1 cellular context compared by ENCODE assay signal in genomic region chr10:19843487-19843886, GRCh38.
TF ChIP-seq lines count a peak whose summit lies in the region.

No MANE protein-coding gene starts in this region.

TF ChIP-seq in IMR-90, 13 proteins besides CTCF, POLR2A, EP300 and RAD21:
- TF ChIP-seq MAZ (IDR thresholded peaks at IDR 0.05; ENCODE audit: borderline replicate concordance, low read depth, low read length) (no peak), CEBPB (IDR thresholded peaks at IDR 0.05; ENCODE audit: low read depth, low read length) (no peak), ELK1 (IDR thresholded peaks at IDR 0.05; ENCODE audit: borderline replicate concordance, low read depth, low read length) (no peak), NFE2L2 (IDR thresholded peaks at IDR 0.05; ENCODE audit: low read depth, low read length) (no peak), RCOR1 (IDR thresholded peaks at IDR 0.05; ENCODE audit: insufficient replicate concordance, low read length) (no peak), SMC3 (IDR thresholded peaks at IDR 0.05; ENCODE audit: low read depth, low read length) (no peak), RFX5 (IDR thresholded peaks at IDR 0.05; ENCODE audit: low read depth, low read length) (no peak), MXI1 (IDR thresholded peaks at IDR 0.05; ENCODE audit: borderline replicate concordance, low read depth, low read length) (no peak), CHD1 (IDR thresholded peaks at IDR 0.05; ENCODE audit: low read depth, low read length) (no peak), USF2 (IDR thresholded peaks at IDR 0.05; ENCODE audit: low read depth, low read length) (no peak), MAFK (IDR thresholded peaks at IDR 0.05; ENCODE audit: low read depth, low read length) (no peak), BHLHE40 (IDR thresholded peaks at IDR 0.05; ENCODE audit: low read depth, low read length) (no peak)
TF ChIP-seq in IMR-90: peak in this region for 0.
